29 cellular contexts compared by ENCODE assay signal in the genomic region with DNA sequence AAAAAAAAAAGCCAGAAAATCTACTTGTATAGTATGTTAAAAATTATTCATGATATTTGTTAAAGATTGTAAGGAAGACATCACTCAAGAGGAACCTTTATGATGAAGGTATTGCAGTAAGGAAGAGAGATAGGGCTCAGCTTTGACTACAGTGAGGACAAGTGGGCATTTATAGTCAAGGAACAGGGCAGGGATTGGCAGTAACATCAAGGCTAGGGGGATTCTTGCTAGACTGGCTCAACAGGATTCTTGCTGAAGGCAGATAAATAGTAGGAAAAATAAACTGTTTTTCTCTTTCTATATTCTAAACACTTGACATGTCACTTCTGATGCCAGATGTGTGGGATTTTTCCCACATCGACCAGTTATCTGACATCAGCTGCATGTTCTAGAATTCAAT.
"Had no signal": no experiment of that assay in that cellular context is flagged by ENCODE, and none has a peak within 500 bp of the region (broad histone marks: within the 10 kb centered on the region; RNA-seq: fewer than 3 reads in every experiment).

No MANE protein-coding gene starts in this region.

- FAIRE-seq: small intestine had no signal

- ATAC-seq: left lung; mucosa of descending colon; natural killer cell treated with Interleukin-12 subunit alpha and Interleukin-12 subunit beta and Interleukin-15 and Interleukin-18, amount 100 ng/mL, for 72 hours; right lobe of liver had no signal

- H3K36me3 ChIP-seq: colonic mucosa, neural progenitor cell, vagina had no signal

- H3K27me3 Mint-ChIP-seq: dendritic cell treated with granulocyte-macrophage colony-stimulating factor and Interleukin-4, amounts not matched to agents 40 ng/mL and 50 ng/mL, for 4 days; progenitor cell of endocrine pancreas had no signal

- H3K4me3 ChIP-seq: colonic mucosa, esophagus squamous epithelium, left lung, mucosa of descending colon, neural progenitor cell, right lobe of liver, stomach, thyroid gland, vagina had no signal

- H3K4me1 ChIP-seq: colonic mucosa, esophagus squamous epithelium, left lung, parathyroid adenoma, thyroid gland, vagina had no signal

- H3K9me3 ChIP-seq: colonic mucosa, esophagus squamous epithelium, left lung, mucosa of descending colon, right lobe of liver, stomach, thyroid gland, vagina had no signal

- DNase-seq: colonic mucosa; effector memory CD4-positive, alpha-beta T cell; erythroblast; esophagus squamous epithelium; foreskin melanocyte; glutamatergic neuron; hypothalamus; immature natural killer cell; islet precursor cell; left lung; mesenchymal stem cell; mucosa of descending colon; naive B cell; right lobe of liver; small intestine; stimulated activated CD4-positive, alpha-beta T cell treated with anti-CD3 and anti-CD28 coated beads, Interleukin-12 subunit alpha, Interleukin-12 subunit beta, amount 100 ng/mL, for 4 hours; stimulated activated CD4-positive, alpha-beta T cell treated with anti-CD3 and anti-CD28 coated beads, Interleukin-1b, Interleukin-23, amount 100 ng/mL, for 48 hours; stimulated activated CD4-positive, alpha-beta T cell treated with anti-CD3 and anti-CD28 coated beads, Interleukin-4, amount 100 ng/mL, for 1 hour; stimulated activated CD8-positive, alpha-beta memory T cell treated with anti-CD3 and anti-CD28 coated beads, Interleukin-4, amount 100 ng/mL, for 48 hours; stimulated activated naive CD4-positive, alpha-beta T cell; stomach; thyroid gland had no signal

- H3K79me2 ChIP-seq: parathyroid adenoma had no signal

- H3K4me3 Mint-ChIP-seq: dendritic cell treated with granulocyte-macrophage colony-stimulating factor and Interleukin-4, amounts not matched to agents 40 ng/mL and 50 ng/mL, for 4 days; immature natural killer cell; mesothelial cell of epicardium; naive B cell; natural killer cell treated with Interleukin-12 subunit alpha and Interleukin-12 subunit beta and Interleukin-15 and Interleukin-18, amount 100 ng/mL, for 72 hours; neural progenitor cell had no signal

- H3K36me3 Mint-ChIP-seq: mesothelial cell of epicardium, naive B cell, neural progenitor cell had no signal

- H2AFZ ChIP-seq: neural progenitor cell, parathyroid adenoma had no signal

- H3K4me1 Mint-ChIP-seq: immature natural killer cell, naive B cell, neural progenitor cell had no signal

- H3K27me3 ChIP-seq: colonic mucosa, esophagus squamous epithelium, left lung, neural progenitor cell, right lobe of liver, stomach, thyroid gland, vagina had no signal

- H3K27ac ChIP-seq: esophagus squamous epithelium, left lung, neural progenitor cell, parathyroid adenoma, right lobe of liver, stomach, thyroid gland, vagina had no signal

- H3K27ac Mint-ChIP-seq: dendritic cell treated with granulocyte-macrophage colony-stimulating factor and Interleukin-4, amounts not matched to agents 40 ng/mL and 50 ng/mL, for 4 days; immature natural killer cell; mesothelial cell of epicardium; naive B cell; natural killer cell treated with Interleukin-12 subunit alpha and Interleukin-12 subunit beta and Interleukin-15 and Interleukin-18, amount 100 ng/mL, for 72 hours; neural progenitor cell; progenitor cell of endocrine pancreas had no signal

- H3K9me3 Mint-ChIP-seq: dendritic cell treated with granulocyte-macrophage colony-stimulating factor and Interleukin-4, amounts not matched to agents 40 ng/mL and 50 ng/mL, for 4 days; immature natural killer cell; mesothelial cell of epicardium; natural killer cell treated with Interleukin-12 subunit alpha and Interleukin-12 subunit beta and Interleukin-15 and Interleukin-18, amount 100 ng/mL, for 72 hours; neural progenitor cell had no signal

- H3K9ac ChIP-seq: neural progenitor cell, parathyroid adenoma had no signal

- H3K4me2 ChIP-seq: neural progenitor cell had no signal
